24 cellular contexts compared by ENCODE assay signal in genomic region chr12:3672113-3672509, GRCh38.
"Had no signal": no experiment of that assay in that cellular context is flagged by ENCODE, and none has a peak within 500 bp of the region (broad histone marks: within the 10 kb centered on the region; RNA-seq: fewer than 3 reads in every experiment).

No MANE protein-coding gene starts in this region.

- H3K4me1 Mint-ChIP-seq: activated T-helper 17 cell treated with anti-CD3 and anti-CD28 coated beads, Interleukin-2, amount 50 U/mL, for 72 hours; central memory CD8-positive, alpha-beta T cell had no signal

- H3K9me3 Mint-ChIP-seq: activated CD4-positive, alpha-beta memory T cell treated with anti-CD3 and anti-CD28 coated beads for 36 hours; activated CD4-positive, alpha-beta T cell treated with anti-CD3 and anti-CD28 coated beads, Interleukin-2, amount 10 ng/mL, durations not matched to agents 24 days and 14 days; activated T-cell treated with anti-CD3 and anti-CD28 coated beads, Interleukin-2, amount 50 U/mL, for 4 hours; activated T-helper 17 cell treated with anti-CD3 and anti-CD28 coated beads, Interleukin-2, amount 50 U/mL, for 72 hours; central memory CD8-positive, alpha-beta T cell had no signal

- H3K4me3 Mint-ChIP-seq: activated CD4-positive, alpha-beta memory T cell treated with anti-CD3 and anti-CD28 coated beads for 36 hours; activated CD4-positive, alpha-beta T cell treated with anti-CD3 and anti-CD28 coated beads for 36 hours; activated CD4-positive, alpha-beta T cell treated with anti-CD3 and anti-CD28 coated beads, Interleukin-2, amount 10 ng/mL, durations not matched to agents 24 days and 14 days; activated CD8-positive, alpha-beta T cell treated with anti-CD3 and anti-CD28 coated beads, Interleukin-2, amount 10 ng/mL, durations not matched to agents 7 days and 5 days; activated naive CD8-positive, alpha-beta T cell; activated T-cell treated with anti-CD3 and anti-CD28 coated beads, Interleukin-2, amount 50 U/mL, for 4 hours; activated T-helper 17 cell treated with anti-CD3 and anti-CD28 coated beads, Interleukin-2, amount 50 U/mL, for 72 hours; central memory CD8-positive, alpha-beta T cell had no signal

- H3K27ac Mint-ChIP-seq: activated CD4-positive, alpha-beta memory T cell treated with anti-CD3 and anti-CD28 coated beads for 36 hours; activated CD4-positive, alpha-beta T cell treated with anti-CD3 and anti-CD28 coated beads for 36 hours; activated CD4-positive, alpha-beta T cell treated with anti-CD3 and anti-CD28 coated beads, Interleukin-2, amount 10 ng/mL, durations not matched to agents 24 days and 14 days; activated CD8-positive, alpha-beta T cell treated with anti-CD3 and anti-CD28 coated beads, Interleukin-2, amount 10 ng/mL, durations not matched to agents 7 days and 5 days; activated naive CD8-positive, alpha-beta T cell; activated T-helper 17 cell treated with anti-CD3 and anti-CD28 coated beads, Interleukin-2, amount 50 U/mL, for 72 hours had no signal

- DNase-seq: activated CD4-positive, alpha-beta memory T cell treated with anti-CD3 and anti-CD28 coated beads for 36 hours; activated CD4-positive, alpha-beta T cell treated with anti-CD3 and anti-CD28 coated beads for 36 hours; activated CD4-positive, alpha-beta T cell treated with anti-CD3 and anti-CD28 coated beads, Interleukin-2, amount 10 ng/mL, durations not matched to agents 24 days and 14 days; activated CD4-positive, CD25-positive, alpha-beta regulatory T cell; activated CD4-positive, CD25-positive, alpha-beta regulatory T cell treated with anti-CD3 and anti-CD28 coated beads, Interleukin-2, amount 50 U/mL, for 72 hours; activated CD8-positive, alpha-beta T cell treated with anti-CD3 and anti-CD28 coated beads, Interleukin-2, amount 10 ng/mL, durations not matched to agents 7 days and 5 days; activated effector memory CD4-positive, alpha-beta T cell treated with Interleukin-2 at 50 U/mL for 16 hours; activated gamma-delta T cell treated with Interleukin-2 at 50 U/mL for 16 hours; activated naive CD4-positive, alpha-beta T cell treated with anti-CD3 and anti-CD28 coated beads, Interleukin-2, amount 50 U/mL, for 16 hours; activated naive CD4-positive, alpha-beta T cell treated with Interleukin-2 at 50 U/mL for 16 hours; activated T-cell treated with anti-CD3 and anti-CD28 coated beads, Interleukin-2, amount 50 U/mL, for 4 hours; amniotic stem cell; anterior cingulate cortex; brain microvascular endothelial cell; cortex of kidney; dermis blood vessel endothelial cell; effector CD4-positive, alpha-beta T cell; esophagus squamous epithelium; foreskin melanocyte; T-helper 2 cell had no signal

- ATAC-seq: activated CD4-positive, alpha-beta T cell treated with anti-CD3 and anti-CD28 coated beads for 36 hours; activated CD8-positive, alpha-beta T cell treated with anti-CD3 and anti-CD28 coated beads, Interleukin-2, amount 10 ng/mL, durations not matched to agents 7 days and 5 days; activated T-cell treated with anti-CD3 and anti-CD28 coated beads, Interleukin-2, amount 50 U/mL, for 4 hours; activated T-helper 17 cell treated with anti-CD3 and anti-CD28 coated beads, Interleukin-2, amount 50 U/mL, for 72 hours; gastroesophageal sphincter had no signal

- H3K27me3 Mint-ChIP-seq: activated CD4-positive, alpha-beta memory T cell treated with anti-CD3 and anti-CD28 coated beads for 36 hours; activated CD4-positive, alpha-beta T cell treated with anti-CD3 and anti-CD28 coated beads for 36 hours; activated CD4-positive, alpha-beta T cell treated with anti-CD3 and anti-CD28 coated beads, Interleukin-2, amount 10 ng/mL, durations not matched to agents 24 days and 14 days; activated naive CD8-positive, alpha-beta T cell; activated T-helper 17 cell treated with anti-CD3 and anti-CD28 coated beads, Interleukin-2, amount 50 U/mL, for 72 hours; central memory CD8-positive, alpha-beta T cell had no signal
